ENCODE assay signal across 13 cellular contexts in the genomic region with DNA sequence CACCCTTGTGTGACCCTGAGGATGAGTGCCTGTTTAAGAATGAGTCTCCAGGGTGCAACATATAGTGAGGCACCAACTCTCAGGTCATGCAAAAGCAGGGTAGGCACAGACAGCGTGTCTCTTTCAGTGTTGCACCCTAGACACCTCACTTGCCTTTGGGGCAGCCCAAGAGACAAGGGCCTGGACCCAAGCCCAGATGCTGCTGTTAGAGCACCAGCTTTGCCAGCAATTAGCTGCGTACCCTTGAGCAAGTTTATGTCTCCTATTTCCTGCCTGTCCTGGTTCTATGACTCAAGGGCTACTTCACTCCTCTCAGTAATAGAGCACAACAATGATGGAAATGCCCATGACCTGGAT.
A peak's percentile ranks its signal among the peaks of the same experiment; 100 is the strongest.
DNase-seq lines count a peak whose midpoint lies in the region; ATAC-seq and TF ChIP-seq lines count a peak whose summit lies in the region.
"Had no signal": no experiment of that assay in that cellular context is flagged by ENCODE, and none has a peak within 500 bp of the region (broad histone marks: within the 10 kb centered on the region; RNA-seq: fewer than 3 reads in every experiment).

No MANE protein-coding gene starts in this region.

- H3K27ac ChIP-seq in PC-9, result peak overlapping the region; percentile 98
- peak overlapping the region; percentile 80 for H3K27ac ChIP-seq in foreskin keratinocyte
- H3K27ac ChIP-seq: brain microvascular endothelial cell had no signal

- no peaks in the 10 kb centered on the region for H3K27me3 Mint-ChIP-seq in type B pancreatic cell
- H3K27me3 Mint-ChIP-seq in activated T-helper 1 cell treated with anti-CD3 and anti-CD28 coated beads, Interleukin-12 subunit alpha, Interleukin-12 subunit beta, Interleukin-2, Interleukin-4 antibody, amounts not matched to agents 30 ng/mL and 10 ng/mL and 1 ng/mL, durations not matched to agents 14 hours and 24 hours and 36 hours (ENCODE audit: insufficient read depth), result peaks cover 15% of the 10 kb centered on the region

- DNase-seq in NCI-H510A treated with DMSO at 0.1 percent for 48 hours (lab: John Stamatoyannopoulos, UW) (peak; percentile 47), NCI-H510A (lab: John Stamatoyannopoulos, UW) (no peak), PC-9 (peak; percentile 48 to 83), foreskin keratinocyte (peak in 1 of 2 donors; percentile 86), type B pancreatic cell (ENCODE audit: extremely low spot score, unreplicated experiment) (no peak), NCI-H1694 treated with DMSO at 0.1 percent for 48 hours (lab: John Stamatoyannopoulos, UW) (no peak)
- no peak for DNase-seq in activated T-helper 1 cell treated with anti-CD3 and anti-CD28 coated beads, Interleukin-12 subunit alpha, Interleukin-12 subunit beta, Interleukin-2, Interleukin-4 antibody, amounts not matched to agents 30 ng/mL and 10 ng/mL and 1 ng/mL, durations not matched to agents 14 hours and 24 hours and 36 hours (ENCODE audit: low spot score)
- DNase-seq: ACHN; activated T-cell treated with anti-CD3 and anti-CD28 coated beads, Interleukin-2, amount 50 U/mL, for 4 hours; brain microvascular endothelial cell had no signal

- peaks cover 4% of the 10 kb centered on the region for H3K9me3 Mint-ChIP-seq in type B pancreatic cell
- H3K9me3 Mint-ChIP-seq in activated T-helper 1 cell treated with anti-CD3 and anti-CD28 coated beads, Interleukin-12 subunit alpha, Interleukin-12 subunit beta, Interleukin-2, Interleukin-4 antibody, amounts not matched to agents 30 ng/mL and 10 ng/mL and 1 ng/mL, durations not matched to agents 14 hours and 24 hours and 36 hours, result no peaks in the 10 kb centered on the region
- H3K9me3 Mint-ChIP-seq: activated T-cell treated with anti-CD3 and anti-CD28 coated beads, Interleukin-2, amount 50 U/mL, for 4 hours had no signal

- H3K36me3 Mint-ChIP-seq in type B pancreatic cell, result peaks cover 4% of the 10 kb centered on the region
- H3K36me3 Mint-ChIP-seq in activated T-helper 1 cell treated with anti-CD3 and anti-CD28 coated beads, Interleukin-12 subunit alpha, Interleukin-12 subunit beta, Interleukin-2, Interleukin-4 antibody, amounts not matched to agents 30 ng/mL and 10 ng/mL and 1 ng/mL, durations not matched to agents 14 hours and 24 hours and 36 hours (ENCODE audit: low read depth), result no peaks in the 10 kb centered on the region

- no peaks in the 10 kb centered on the region for H3K36me3 ChIP-seq in PC-9 (ENCODE audit: low read depth)
- H3K36me3 ChIP-seq: brain microvascular endothelial cell, HAP-1 had no signal

- ATAC-seq in foreskin keratinocyte (peak; percentile 64), GM21423 (IDR thresholded peaks at IDR 0.05; ENCODE audit: unreplicated experiment) (no peak)
- ATAC-seq: activated T-cell treated with anti-CD3 and anti-CD28 coated beads, Interleukin-2, amount 50 U/mL, for 4 hours had no signal

- H4K20me1 ChIP-seq in PC-9 (ENCODE audit: insufficient read depth), result no peaks in the 10 kb centered on the region

- H3K9me2 ChIP-seq in PC-9 (ENCODE audit: insufficient read depth), result no peaks in the 10 kb centered on the region

- 0 out of 2 replicates have a peak overlapping the region, but pooled peaks have one; percentile 27 for H3K4me3 ChIP-seq in PC-9
- H3K4me3 ChIP-seq: HAP-1, lung had no signal

- H2AFZ ChIP-seq in PC-9, result no peak overlapping the region

- H3K79me2 ChIP-seq in PC-9 (ENCODE audit: low read depth), result no peaks in the 10 kb centered on the region

- H3F3A ChIP-seq in PC-9 (ENCODE audit: insufficient read depth, low read depth), result peaks cover 32% of the 10 kb centered on the region

- no peak overlapping the region for H3K4me3 Mint-ChIP-seq in type B pancreatic cell
- H3K4me3 Mint-ChIP-seq in activated T-helper 1 cell treated with anti-CD3 and anti-CD28 coated beads, Interleukin-12 subunit alpha, Interleukin-12 subunit beta, Interleukin-2, Interleukin-4 antibody, amounts not matched to agents 30 ng/mL and 10 ng/mL and 1 ng/mL, durations not matched to agents 14 hours and 24 hours and 36 hours, result no peak overlapping the region
- H3K4me3 Mint-ChIP-seq: activated T-cell treated with anti-CD3 and anti-CD28 coated beads, Interleukin-2, amount 50 U/mL, for 4 hours had no signal

- POLR2A ChIA-PET in PC-9 (lab: Charles Lee; ENCODE audit: unreplicated experiment), result interaction anchor here (0.6 to 0.8 kb wide), 2 partner anchors 38 to 245 kb away, joined by 5 to 7 read pairs; no protein-coding TSS in a partner anchor

- no peak for TF ChIP-seq CTCF in PC-9 (conservative IDR thresholded peaks at IDR 0.05)
- no peak for TF ChIP-seq CTCF in foreskin keratinocyte (conservative IDR thresholded peaks at IDR 0.05)
- TF ChIP-seq CTCF in type B pancreatic cell (conservative IDR thresholded peaks at IDR 0.05), result no peak

- H3K4me2 ChIP-seq in PC-9, result peak overlapping the region; percentile 65

- H3K27me3 ChIP-seq in PC-9 (ENCODE audit: insufficient read depth, low read depth) (no peaks in the 10 kb centered on the region), foreskin keratinocyte (no peaks in the 10 kb centered on the region)
- H3K27me3 ChIP-seq: brain microvascular endothelial cell had no signal

- H3K4me1 ChIP-seq in PC-9 (replicated peaks; ENCODE audit: insufficient read depth) (peaks cover 46% of the 10 kb centered on the region), foreskin keratinocyte (peaks cover 26% of the 10 kb centered on the region)

- H3K9me3 ChIP-seq in PC-9 (ENCODE audit: insufficient read depth, low read depth), result no peaks in the 10 kb centered on the region
- H3K9me3 ChIP-seq: HAP-1 had no signal

- CTCF ChIA-PET in PC-9 (lab: Charles Lee), result interaction anchor here (0.6 kb wide), 1 partner anchor 9 kb away, joined by 3 read pairs; no protein-coding TSS in a partner anchor

- intact Hi-C loops in PC-9 (cut with micrococcal nuclease; ENCODE audit: unreplicated experiment), result loop anchor here (1.0 to 10.0 kb wide), 8 partner anchors 34 to 514 kb away; partner anchors contain the start of gene MINDY2
- intact Hi-C loops in activated T-helper 1 cell treated with anti-CD3 and anti-CD28 coated beads, Interleukin-12 subunit alpha, Interleukin-12 subunit beta, Interleukin-2, Interleukin-4 antibody, amounts not matched to agents 30 ng/mL and 10 ng/mL and 1 ng/mL, durations not matched to agents 14 hours and 24 hours and 36 hours (cut with micrococcal nuclease), result no loop called here

- peaks cover 13% of the 10 kb centered on the region for H3K4me1 Mint-ChIP-seq in type B pancreatic cell (ENCODE audit: unreplicated experiment)
- peaks cover 10% of the 10 kb centered on the region for H3K4me1 Mint-ChIP-seq in activated T-helper 1 cell treated with anti-CD3 and anti-CD28 coated beads, Interleukin-12 subunit alpha, Interleukin-12 subunit beta, Interleukin-2, Interleukin-4 antibody, amounts not matched to agents 30 ng/mL and 10 ng/mL and 1 ng/mL, durations not matched to agents 14 hours and 24 hours and 36 hours (ENCODE audit: low read depth)

- no TSS peak for BruUV-seq in PC-9 (replicated peaks; lab: Mats Ljungman, UMichigan)

- peak overlapping the region; percentile 35 for H3K27ac Mint-ChIP-seq in type B pancreatic cell
- H3K27ac Mint-ChIP-seq in activated T-helper 1 cell treated with anti-CD3 and anti-CD28 coated beads, Interleukin-12 subunit alpha, Interleukin-12 subunit beta, Interleukin-2, Interleukin-4 antibody, amounts not matched to agents 30 ng/mL and 10 ng/mL and 1 ng/mL, durations not matched to agents 14 hours and 24 hours and 36 hours, result no peak overlapping the region

Comparison
In these comparisons a context has a peak if more than half of its experiments do, and no peak if none do; other contexts are left out.
1. DNase-seq: peak in NCI-H510A treated with DMSO at 0.1 percent for 48 hours (single experiment) and PC-9 (2 of 2); none in NCI-H510A (single experiment), type B pancreatic cell (single experiment), NCI-H1694 treated with DMSO at 0.1 percent for 48 hours (single experiment) and activated T-helper 1 cell treated with anti-CD3 and anti-CD28 coated beads, Interleukin-12 subunit alpha, Interleukin-12 subunit beta, Interleukin-2, Interleukin-4 antibody, amounts not matched to agents 30 ng/mL and 10 ng/mL and 1 ng/mL, durations not matched to agents 14 hours and 24 hours and 36 hours (single experiment).